Comparison of ENCODE assay signal across 26 cellular contexts in the genomic region with DNA sequence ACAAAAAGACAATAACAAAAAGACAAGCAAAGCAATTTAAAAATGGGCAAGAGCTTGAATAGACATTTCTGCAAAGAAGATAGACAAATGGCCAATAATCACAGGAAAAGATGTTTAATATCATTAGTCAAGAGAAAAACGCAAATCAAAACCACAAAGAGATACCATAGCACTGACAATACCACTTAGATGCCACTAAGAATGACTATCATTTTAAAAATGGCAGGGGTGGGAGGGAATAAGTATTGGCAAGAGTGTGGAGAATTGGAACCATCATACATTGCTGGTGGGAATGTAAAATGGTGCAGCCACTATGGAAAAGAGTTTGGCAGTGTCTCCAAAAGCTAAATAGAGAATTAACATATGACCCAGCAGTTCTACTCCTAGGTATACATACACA. TPM values are rescaled to one million over a fixed set of nuclear protein-coding genes. Genes with fewer than 3 reads are reported as not detected.
DNase-seq lines count a peak whose midpoint lies in the region; ATAC-seq, FAIRE-seq and TF ChIP-seq lines count a peak whose summit lies in the region.
"Had no signal": no experiment of that assay in that cellular context is flagged by ENCODE, and none has a peak within 500 bp of the region (broad histone marks: within the 10 kb centered on the region; RNA-seq: fewer than 3 reads in every experiment).

No MANE protein-coding gene starts in this region.

- H3K4me3 ChIP-seq in AG04449 (ENCODE audit: low read depth, low read length) (no peak overlapping the region), stomach (no peak overlapping the region)
- H3K4me3 ChIP-seq: GM12878, GM23338, HAP-1, Peyer's patch, SJCRH30 had no signal

- no peak for FAIRE-seq in GM12892 (lab: Jason Lieb, UNC)
- FAIRE-seq: GM12878 had no signal

- H3K27me3 ChIP-seq in foreskin keratinocyte = no peaks in the 10 kb centered on the region
- H3K27me3 ChIP-seq in stomach = peaks cover 0 to 12% (median 0%) of the 10 kb centered on the region in 3 donors
- H3K27me3 ChIP-seq: Peyer's patch, SJCRH30 had no signal

- DNase-seq in AG04449 (ENCODE audit: low read depth, low spot score) (peak; percentile 16), HS-27A (ENCODE audit: low read depth) (peak; percentile 26), RPMI7951 (ENCODE audit: low read depth) (peak; percentile 10), foreskin keratinocyte (peak; percentile 11 to 48), stomach (no peak), GM12892 (ENCODE audit: insufficient read length) (no peak)
- DNase-seq in activated CD4-positive, alpha-beta T cell treated with anti-CD3 and anti-CD28 coated beads, Interleukin-2, amount 50 U/mL, for 4 hours = no peak
- DNase-seq: Calu3; CD8-positive, alpha-beta memory T cell; DMS53; NCI-H1092 treated with DMSO at 0.1 percent for 48 hours; NCI-H1436 treated with DMSO at 0.1 percent for 48 hours; NCI-H2029 treated with DMSO at 0.1 percent for 48 hours; NCI-H524 treated with DMSO at 0.1 percent for 48 hours; NCI-H82; Peyer's patch; SJCRH30; T-helper 1 cell had no signal

- no peaks in the 10 kb centered on the region for H3K36me3 ChIP-seq in stomach
- H3K36me3 ChIP-seq: HAP-1, Peyer's patch, SJCRH30 had no signal

- H3K27ac ChIP-seq in foreskin keratinocyte (no peak overlapping the region), stomach (no peak overlapping the region)
- H3K27ac ChIP-seq: 22Rv1, C4-2B, Peyer's patch, SJCRH30 had no signal

- H3K4me1 ChIP-seq in foreskin keratinocyte (no peaks in the 10 kb centered on the region), stomach (no peaks in the 10 kb centered on the region)
- H3K4me1 ChIP-seq: HAP-1, Peyer's patch, SJCRH30 had no signal

- 62 to 79% (median 70%) methylated on average over 1 of the region's 1 CpG for WGBS in stomach, 5 donors

- CTCF ChIA-PET in AG04449 (lab: Yijun Ruan, JAX) = no interaction called here

- H3K9me3 ChIP-seq in stomach = peaks cover 0 to 12% (median 6%) of the 10 kb centered on the region in 4 donors
- H3K9me3 ChIP-seq: HAP-1, Peyer's patch had no signal

- POLR2A ChIA-PET in AG04449 (lab: Yijun Ruan, JAX) = no interaction called here

- TF ChIP-seq CTCF in AG04449 (IDR thresholded peaks at IDR 0.05; ENCODE audit: insufficient read depth, low read length, missing control alignments) (no peak), foreskin keratinocyte (conservative IDR thresholded peaks at IDR 0.05) (no peak), stomach (IDR thresholded peaks at IDR 0.05) (no peak)

- TF ChIP-seq POLR2A in stomach (IDR thresholded peaks at IDR 0.05) = no peak
- no peak for TF ChIP-seq POLR2A in GM12892 (IDR thresholded peaks at IDR 0.05; ENCODE audit: low read depth, low read length)

- intact Hi-C loops in stomach (cut with DNase I; ENCODE audit: low total_unique reads) = no loop called here

- TF ChIP-seq EP300 in stomach (IDR thresholded peaks at IDR 0.05) = no peak

- ATAC-seq in foreskin keratinocyte (no peak), GM21515 (IDR thresholded peaks at IDR 0.05; ENCODE audit: unreplicated experiment) (no peak)
- ATAC-seq: GM12878, GM23338 had no signal

RNA-seq across cellular contexts. Expression of a gene that starts 15.1 kb away (rescaled TPM):
- 27.7 and 29.1 TPM in 2 replicates for total RNA-seq in RPMI7951 (2014; rRNA removed; shearing (Covaris generic))
- total RNA-seq in foreskin keratinocyte (24.9 and 30.1 TPM in 2 replicates), stomach (100 to 1,000 TPM in 1 of 5 donors, 10 to 100 TPM in 4; 22.9 to 174 (median 62.2) TPM)
- polyA plus RNA-seq in foreskin keratinocyte (10.3 TPM in 2 replicates), stomach (10 to 100 TPM; 10.1 to 21.4 (median 17.4) TPM)
- 19.9 TPM for polyA plus RNA-seq in GM12892 (2012; ENCODE audit: missing spikeins)

RNA-seq across cellular contexts. Expression of a gene that starts 18.8 kb away (rescaled TPM):
- not detected in 2 replicates for total RNA-seq in RPMI7951 (2014; rRNA removed; shearing (Covaris generic))
- total RNA-seq in foreskin keratinocyte (not detected in 2 replicates), stomach (1 to 10 TPM in 1 of 5 donors, not detected in 4; 2.0 TPM)
- polyA plus RNA-seq in foreskin keratinocyte (not detected in 2 replicates), stomach (not detected)
- polyA plus RNA-seq in GM12892 (2012; ENCODE audit: missing spikeins) = not detected
- total RNA-seq: Calu3; CD8-positive, alpha-beta memory T cell; GM12878; GM23338; OCI-LY7; Peyer's patch; SJCRH30 had no signal
- polyA plus RNA-seq: AG04450; CD8-positive, alpha-beta memory T cell; GM12878; GM23338 had no signal

Comparison
In these comparisons a context has a peak if more than half of its experiments do, and no peak if none do; other contexts are left out.
1. DNase-seq: peak in AG04449 (single experiment), HS-27A (single experiment), RPMI7951 (single experiment) and foreskin keratinocyte (2 of 2); none in stomach (single experiment), activated CD4-positive, alpha-beta T cell treated with anti-CD3 and anti-CD28 coated beads, Interleukin-2, amount 50 U/mL, for 4 hours (0 of 2) and GM12892 (single experiment).